Comparison of ENCODE assay signal across 1 cellular context in genomic region chr4:33134366-33134765, GRCh38.
TF ChIP-seq lines count a peak whose summit lies in the region.

No MANE protein-coding gene starts in this region.

TF ChIP-seq in SK-N-SH treated with all-trans-retinoic acid at 6 μM for 48 hours, 23 proteins besides CTCF, POLR2A, EP300 and RAD21 (continued from another document):
- TF ChIP-seq PATZ1 (CRISPR knock-in tag; IDR thresholded peaks at IDR 0.05; ENCODE audit: borderline replicate concordance) (no peak), TOX (CRISPR knock-in tag; IDR thresholded peaks at IDR 0.05; ENCODE audit: borderline replicate concordance) (no peak), ZFP3 (CRISPR knock-in tag; IDR thresholded peaks at IDR 0.05) (no peak), CREB5 (CRISPR knock-in tag; IDR thresholded peaks at IDR 0.05; ENCODE audit: low read depth) (no peak), ISL1 (CRISPR knock-in tag; IDR thresholded peaks at IDR 0.05) (no peak), ZNF70 (CRISPR knock-in tag; IDR thresholded peaks at IDR 0.05) (no peak)
- TF ChIP-seq, protein P1, sequence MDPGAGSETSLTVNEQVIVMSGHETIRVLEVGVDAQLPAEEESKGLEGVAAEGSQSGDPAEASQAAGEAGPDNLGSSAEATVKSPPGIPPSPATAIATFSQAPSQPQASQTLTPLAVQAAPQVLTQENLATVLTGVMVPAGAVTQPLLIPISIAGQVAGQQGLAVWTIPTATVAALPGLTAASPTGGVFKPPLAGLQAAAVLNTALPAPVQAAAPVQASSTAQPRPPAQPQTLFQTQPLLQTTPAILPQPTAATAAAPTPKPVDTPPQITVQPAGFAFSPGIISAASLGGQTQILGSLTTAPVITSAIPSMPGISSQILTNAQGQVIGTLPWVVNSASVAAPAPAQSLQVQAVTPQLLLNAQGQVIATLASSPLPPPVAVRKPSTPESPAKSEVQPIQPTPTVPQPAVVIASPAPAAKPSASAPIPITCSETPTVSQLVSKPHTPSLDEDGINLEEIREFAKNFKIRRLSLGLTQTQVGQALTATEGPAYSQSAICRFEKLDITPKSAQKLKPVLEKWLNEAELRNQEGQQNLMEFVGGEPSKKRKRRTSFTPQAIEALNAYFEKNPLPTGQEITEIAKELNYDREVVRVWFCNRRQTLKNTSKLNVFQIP (CRISPR knock-in tag; IDR thresholded peaks at IDR 0.05; ENCODE audit: borderline replicate concordance, low read depth): no peak
- TF ChIP-seq, protein P2, sequence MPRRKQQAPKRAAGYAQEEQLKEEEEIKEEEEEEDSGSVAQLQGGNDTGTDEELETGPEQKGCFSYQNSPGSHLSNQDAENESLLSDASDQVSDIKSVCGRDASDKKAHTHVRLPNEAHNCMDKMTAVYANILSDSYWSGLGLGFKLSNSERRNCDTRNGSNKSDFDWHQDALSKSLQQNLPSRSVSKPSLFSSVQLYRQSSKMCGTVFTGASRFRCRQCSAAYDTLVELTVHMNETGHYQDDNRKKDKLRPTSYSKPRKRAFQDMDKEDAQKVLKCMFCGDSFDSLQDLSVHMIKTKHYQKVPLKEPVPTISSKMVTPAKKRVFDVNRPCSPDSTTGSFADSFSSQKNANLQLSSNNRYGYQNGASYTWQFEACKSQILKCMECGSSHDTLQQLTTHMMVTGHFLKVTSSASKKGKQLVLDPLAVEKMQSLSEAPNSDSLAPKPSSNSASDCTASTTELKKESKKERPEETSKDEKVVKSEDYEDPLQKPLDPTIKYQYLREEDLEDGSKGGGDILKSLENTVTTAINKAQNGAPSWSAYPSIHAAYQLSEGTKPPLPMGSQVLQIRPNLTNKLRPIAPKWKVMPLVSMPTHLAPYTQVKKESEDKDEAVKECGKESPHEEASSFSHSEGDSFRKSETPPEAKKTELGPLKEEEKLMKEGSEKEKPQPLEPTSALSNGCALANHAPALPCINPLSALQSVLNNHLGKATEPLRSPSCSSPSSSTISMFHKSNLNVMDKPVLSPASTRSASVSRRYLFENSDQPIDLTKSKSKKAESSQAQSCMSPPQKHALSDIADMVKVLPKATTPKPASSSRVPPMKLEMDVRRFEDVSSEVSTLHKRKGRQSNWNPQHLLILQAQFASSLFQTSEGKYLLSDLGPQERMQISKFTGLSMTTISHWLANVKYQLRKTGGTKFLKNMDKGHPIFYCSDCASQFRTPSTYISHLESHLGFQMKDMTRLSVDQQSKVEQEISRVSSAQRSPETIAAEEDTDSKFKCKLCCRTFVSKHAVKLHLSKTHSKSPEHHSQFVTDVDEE (CRISPR knock-in tag; IDR thresholded peaks at IDR 0.05): no peak
